In genomic region chr18:59516356-59517155, GRCh38 we compare ENCODE assay signal across 11 cellular contexts.
DNase-seq lines count a peak whose midpoint lies in the region; ATAC-seq and TF ChIP-seq lines count a peak whose summit lies in the region.
"Had no signal": no experiment of that assay in that cellular context is flagged by ENCODE, and none has a peak within 500 bp of the region (broad histone marks: within the 10 kb centered on the region; RNA-seq: fewer than 3 reads in every experiment).

No MANE protein-coding gene starts in this region.

- peaks cover 54% of the 10 kb centered on the region for H3K27me3 Mint-ChIP-seq in CD4-positive, alpha-beta T cell
- H3K27me3 Mint-ChIP-seq in T-helper 2 cell treated with Interferon-gamma antibody and Interleukin-4, amounts not matched to agents 5 μg/mL and 100 μg/mL, for 36 hours (ENCODE audit: low read depth): no peaks in the 10 kb centered on the region

- TF ChIP-seq CTCF in RWPE2 (IDR thresholded peaks at IDR 0.05; ENCODE audit: poor library complexity, severe bottlenecking) (no peak), cardiac muscle cell (IDR thresholded peaks at IDR 0.05; ENCODE audit: low read depth, low read length) (no peak)
- no peak for TF ChIP-seq CTCF in CD4-positive, alpha-beta T cell (IDR thresholded peaks at IDR 0.05)

- CTCF ChIA-PET in CD4-positive, alpha-beta T cell (lab: Charles Lee): interaction anchor here (0.5 kb wide), 1 partner anchor 1765 kb away, joined by 4 read pairs; no protein-coding TSS in a partner anchor

- H3K27ac Mint-ChIP-seq in CD4-positive, alpha-beta T cell: no peak overlapping the region
- H3K27ac Mint-ChIP-seq in T-helper 2 cell treated with Interferon-gamma antibody and Interleukin-4, amounts not matched to agents 5 μg/mL and 100 μg/mL, for 36 hours: no peak overlapping the region

- peaks cover 8% of the 10 kb centered on the region for H3K4me1 ChIP-seq in RWPE2 (ENCODE audit: insufficient read depth, poor library complexity, severe bottlenecking)
- peaks cover 26% of the 10 kb centered on the region for H3K4me1 ChIP-seq in cardiac muscle cell (ENCODE audit: low read depth)

- no peaks in the 10 kb centered on the region for H3K9me3 ChIP-seq in RWPE2 (ENCODE audit: severe bottlenecking)
- no peaks in the 10 kb centered on the region for H3K9me3 ChIP-seq in cardiac muscle cell (ENCODE audit: low read depth)
- no peaks in the 10 kb centered on the region for H3K9me3 ChIP-seq in CD4-positive, alpha-beta T cell (ENCODE audit: control insufficient read depth, low read length)
- H3K9me3 ChIP-seq: neutrophil had no signal

- ATAC-seq in RWPE2 (ENCODE audit: low read depth) (peak; percentile 68), GM18867 (IDR thresholded peaks at IDR 0.05; ENCODE audit: unreplicated experiment) (no peak)
- ATAC-seq in CD4-positive, alpha-beta T cell (ENCODE audit: poor library complexity): no peak

- POLR2A ChIA-PET in CD4-positive, alpha-beta T cell (lab: Charles Lee): no interaction called here

- H3K4me3 Mint-ChIP-seq in CD4-positive, alpha-beta T cell: no peak overlapping the region
- no peak overlapping the region for H3K4me3 Mint-ChIP-seq in T-helper 2 cell treated with Interferon-gamma antibody and Interleukin-4, amounts not matched to agents 5 μg/mL and 100 μg/mL, for 36 hours

- H3K4me3 ChIP-seq in RWPE2 (ENCODE audit: severe bottlenecking): no peak overlapping the region
- H3K4me3 ChIP-seq in cardiac muscle cell: no peak overlapping the region
- H3K4me3 ChIP-seq: tibial artery had no signal

- H3K36me3 ChIP-seq in RWPE2 (ENCODE audit: low read depth) (peaks cover 6% of the 10 kb centered on the region; the same call in 1 of the 2 replicates), cardiac muscle cell (no peaks in the 10 kb centered on the region)
- H3K36me3 ChIP-seq: neutrophil, tibial artery had no signal

- H3K9me3 Mint-ChIP-seq in CD4-positive, alpha-beta T cell: no peaks in the 10 kb centered on the region
- no peaks in the 10 kb centered on the region for H3K9me3 Mint-ChIP-seq in T-helper 2 cell treated with Interferon-gamma antibody and Interleukin-4, amounts not matched to agents 5 μg/mL and 100 μg/mL, for 36 hours

- no peaks in the 10 kb centered on the region for H3K4me1 Mint-ChIP-seq in CD4-positive, alpha-beta T cell (ENCODE audit: low read depth)
- H3K4me1 Mint-ChIP-seq in T-helper 2 cell treated with Interferon-gamma antibody and Interleukin-4, amounts not matched to agents 5 μg/mL and 100 μg/mL, for 36 hours (ENCODE audit: low read depth): no peaks in the 10 kb centered on the region

- H3K36me3 Mint-ChIP-seq in CD4-positive, alpha-beta T cell (ENCODE audit: low read depth): no peaks in the 10 kb centered on the region
- H3K36me3 Mint-ChIP-seq in T-helper 2 cell treated with Interferon-gamma antibody and Interleukin-4, amounts not matched to agents 5 μg/mL and 100 μg/mL, for 36 hours (ENCODE audit: low read depth): no peaks in the 10 kb centered on the region

- no peak overlapping the region for H3K27ac ChIP-seq in RWPE2 (ENCODE audit: poor library complexity, severe bottlenecking)
- H3K27ac ChIP-seq in cardiac muscle cell: peak overlapping the region; percentile 87
- no peak overlapping the region for H3K27ac ChIP-seq in CD4-positive, alpha-beta T cell (ENCODE audit: low read depth, low read length)
- H3K27ac ChIP-seq: neutrophil, tibial artery had no signal

- intact Hi-C loops in CD4-positive, alpha-beta T cell (cut with DNase I, micrococcal nuclease): no loop called here

- no peaks in the 10 kb centered on the region for H3K27me3 ChIP-seq in RWPE2 (ENCODE audit: insufficient read depth, poor library complexity, severe bottlenecking)
- H3K27me3 ChIP-seq in cardiac muscle cell: no peaks in the 10 kb centered on the region
- H3K27me3 ChIP-seq in CD4-positive, alpha-beta T cell (ENCODE audit: control insufficient read depth, insufficient read depth, low read length): no peaks in the 10 kb centered on the region

- peak; percentile 74 for DNase-seq in GM03348 (ENCODE audit: low spot score)
- no peak for DNase-seq in RWPE2 (ENCODE audit: low spot score)
- peak; percentile 80 to 93 for DNase-seq in cardiac muscle cell (ENCODE audit: low read depth in 1 of 2, low spot score in 1 of 2)
- peak; percentile 95 for DNase-seq in pulmonary artery endothelial cell (ENCODE audit: low read depth, low spot score)
- DNase-seq in GM19240 (ENCODE audit: insufficient read length, low spot score): no peak
- DNase-seq in CD4-positive, alpha-beta T cell: no peak
- no peak for DNase-seq in T-helper 2 cell treated with Interferon-gamma antibody and Interleukin-4, amounts not matched to agents 5 μg/mL and 100 μg/mL, for 36 hours (ENCODE audit: low spot score)
- DNase-seq: amygdala had no signal

Comparison
In these comparisons a context has a peak if more than half of its experiments do, and no peak if none do; other contexts are left out.
1. DNase-seq: peak in GM03348 (single experiment), cardiac muscle cell (2 of 2) and pulmonary artery endothelial cell (single experiment); none in RWPE2 (single experiment), GM19240 (single experiment), CD4-positive, alpha-beta T cell (0 of 10) and T-helper 2 cell treated with Interferon-gamma antibody and Interleukin-4, amounts not matched to agents 5 μg/mL and 100 μg/mL, for 36 hours (single experiment).